ENCODE assay signal across 1 cellular context in the genomic region with DNA sequence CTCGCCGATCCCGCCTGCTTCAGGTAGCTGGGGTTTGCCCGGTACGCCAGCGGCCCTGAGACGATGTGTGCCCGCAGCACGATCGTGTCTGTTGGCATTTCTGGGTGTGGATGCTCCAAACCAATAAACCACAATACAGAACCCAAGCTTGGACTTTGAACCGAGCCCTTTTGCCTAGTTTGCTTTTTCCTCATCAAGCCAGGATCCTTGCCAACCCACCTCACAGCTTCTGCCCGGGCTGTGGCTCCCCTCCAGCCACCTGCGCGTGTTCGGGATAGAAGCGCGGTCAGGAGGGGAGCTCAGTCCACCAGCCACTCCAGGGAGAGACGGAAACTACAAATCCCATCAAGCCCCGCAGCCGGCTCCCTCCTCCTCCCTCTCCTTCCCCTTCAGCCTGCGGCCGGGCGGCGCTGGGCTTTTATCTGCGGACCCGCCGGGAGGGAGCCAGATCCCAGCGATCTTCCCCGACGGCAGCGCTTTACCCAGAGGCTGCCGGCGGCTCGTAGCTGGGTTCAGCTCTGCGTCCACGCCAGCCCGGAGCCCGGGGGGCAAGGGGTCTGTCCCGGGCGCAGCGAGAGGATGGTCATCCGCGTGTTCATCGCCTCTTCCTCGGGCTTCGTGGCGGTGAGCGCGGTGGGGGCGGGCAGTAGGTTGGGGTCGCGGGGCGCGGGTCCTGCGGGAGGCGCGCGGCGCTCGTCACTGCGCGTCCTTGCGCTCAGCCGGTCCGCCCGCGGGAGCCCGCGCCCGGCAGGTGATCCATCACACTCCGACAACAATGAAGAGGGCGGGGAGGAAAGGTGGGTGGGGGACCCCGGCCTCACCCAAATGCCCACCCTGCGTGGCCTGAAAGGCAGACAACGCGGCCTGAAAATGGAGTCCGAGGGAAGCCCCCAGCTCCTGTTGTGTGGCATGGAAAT.
TF ChIP-seq lines count a peak whose summit lies in the region.

Gene SH3BGRL2, plus strand, starts transcription at position 447 of the 917 bp plus-strand sequence. Its CDS starts 133 bp downstream, at position 580.

TF ChIP-seq in HepG2, 621 proteins besides CTCF, POLR2A, EP300 and RAD21 (continued from another document and continues in another):
- TF ChIP-seq ZBTB33 (CRISPR knock-in tag; IDR thresholded peaks at IDR 0.05) (no peak), MED1 (CRISPR knock-in tag; IDR thresholded peaks at IDR 0.05) (peak; percentile 58), ZNF101 (CRISPR knock-in tag; IDR thresholded peaks at IDR 0.05; ENCODE audit: borderline replicate concordance, low read depth) (no peak), KDM1A (CRISPR knock-in tag; IDR thresholded peaks at IDR 0.05) (no peak), SNRNP70 (IDR thresholded peaks at IDR 0.05; ENCODE audit: low read depth, low read length) (no peak), TAF15 (IDR thresholded peaks at IDR 0.05; ENCODE audit: low read depth, low read length, poor library complexity, severe bottlenecking) (no peak), ZFY (CRISPR knock-in tag; IDR thresholded peaks at IDR 0.05) (peak; percentile 51), ARNT (IDR thresholded peaks at IDR 0.05) (no peak), BORCS8-MEF2B (CRISPR knock-in tag; IDR thresholded peaks at IDR 0.05) (peak; percentile 24; the same call in 1 of the 2 replicates), ZNF576 (CRISPR knock-in tag; IDR thresholded peaks at IDR 0.05) (no peak), GMEB1 (CRISPR knock-in tag; IDR thresholded peaks at IDR 0.05; ENCODE audit: borderline replicate concordance) (0 out of 2 replicates have a peak, but pooled peaks have one; percentile 42), KDM5B (CRISPR knock-in tag; IDR thresholded peaks at IDR 0.05; ENCODE audit: borderline replicate concordance) (no peak; the same call in 1 of the 2 replicates), SIN3A (IDR thresholded peaks at IDR 0.05; ENCODE audit: borderline replicate concordance, low read depth, low read length) (no peak; the same call in 1 of the 2 replicates), BCL6 (CRISPR knock-in tag; IDR thresholded peaks at IDR 0.05) (peak; percentile 7; the same call in 1 of the 2 replicates), ZNF567 (CRISPR knock-in tag; IDR thresholded peaks at IDR 0.05; ENCODE audit: borderline replicate concordance) (no peak; the same call in 1 of the 2 replicates), ZNF784 (CRISPR knock-in tag; IDR thresholded peaks at IDR 0.05; ENCODE audit: borderline replicate concordance) (no peak), ZNF230 (CRISPR knock-in tag; IDR thresholded peaks at IDR 0.05) (peak; percentile 60), ZNF879 (CRISPR knock-in tag; IDR thresholded peaks at IDR 0.05) (no peak), TCF12 (IDR thresholded peaks at IDR 0.05) (no peak), TCF12 (CRISPR knock-in tag; IDR thresholded peaks at IDR 0.05) (no peak), ZNF292 (CRISPR knock-in tag; IDR thresholded peaks at IDR 0.05; ENCODE audit: borderline replicate concordance, low read depth) (peak; percentile 80), NR2F6 (IDR thresholded peaks at IDR 0.05) (no peak; the same call in 1 of the 2 replicates), NR2F6 (CRISPR knock-in tag; IDR thresholded peaks at IDR 0.05) (no peak), NPAS2 (CRISPR knock-in tag; IDR thresholded peaks at IDR 0.05; ENCODE audit: borderline replicate concordance) (no peak), ZSCAN30 (CRISPR knock-in tag; IDR thresholded peaks at IDR 0.05) (no peak), MLLT10 (CRISPR knock-in tag; IDR thresholded peaks at IDR 0.05) (no peak), GZF1 (CRISPR knock-in tag; IDR thresholded peaks at IDR 0.05) (peak; percentile 79; the same call in 1 of the 2 replicates)
- TF ChIP-seq, protein P1, sequence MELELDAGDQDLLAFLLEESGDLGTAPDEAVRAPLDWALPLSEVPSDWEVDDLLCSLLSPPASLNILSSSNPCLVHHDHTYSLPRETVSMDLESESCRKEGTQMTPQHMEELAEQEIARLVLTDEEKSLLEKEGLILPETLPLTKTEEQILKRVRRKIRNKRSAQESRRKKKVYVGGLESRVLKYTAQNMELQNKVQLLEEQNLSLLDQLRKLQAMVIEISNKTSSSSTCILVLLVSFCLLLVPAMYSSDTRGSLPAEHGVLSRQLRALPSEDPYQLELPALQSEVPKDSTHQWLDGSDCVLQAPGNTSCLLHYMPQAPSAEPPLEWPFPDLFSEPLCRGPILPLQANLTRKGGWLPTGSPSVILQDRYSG (CRISPR knock-in tag; IDR thresholded peaks at IDR 0.05): no peak
- TF ChIP-seq, protein P2, sequence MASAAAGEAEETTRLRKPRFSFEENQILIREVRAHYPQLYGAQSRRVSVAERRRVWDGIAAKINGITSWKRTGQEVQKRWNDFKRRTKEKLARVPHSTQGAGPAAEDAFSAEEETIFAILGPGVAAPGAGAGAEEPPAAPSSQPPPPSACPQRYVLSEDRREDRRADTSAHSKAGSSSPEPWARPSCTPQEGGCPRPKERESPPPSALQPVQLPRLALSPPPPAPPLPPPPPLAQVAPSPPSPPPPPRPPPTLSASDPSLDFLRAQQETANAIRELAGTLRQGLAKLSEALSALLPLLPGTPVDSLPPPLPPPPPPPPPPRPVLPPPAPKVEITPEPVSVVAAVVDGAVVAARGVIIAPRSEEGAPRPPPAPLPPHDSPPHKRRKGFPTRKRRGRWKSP (CRISPR knock-in tag; IDR thresholded peaks at IDR 0.05): peak; percentile 93
- TF ChIP-seq, protein P3, sequence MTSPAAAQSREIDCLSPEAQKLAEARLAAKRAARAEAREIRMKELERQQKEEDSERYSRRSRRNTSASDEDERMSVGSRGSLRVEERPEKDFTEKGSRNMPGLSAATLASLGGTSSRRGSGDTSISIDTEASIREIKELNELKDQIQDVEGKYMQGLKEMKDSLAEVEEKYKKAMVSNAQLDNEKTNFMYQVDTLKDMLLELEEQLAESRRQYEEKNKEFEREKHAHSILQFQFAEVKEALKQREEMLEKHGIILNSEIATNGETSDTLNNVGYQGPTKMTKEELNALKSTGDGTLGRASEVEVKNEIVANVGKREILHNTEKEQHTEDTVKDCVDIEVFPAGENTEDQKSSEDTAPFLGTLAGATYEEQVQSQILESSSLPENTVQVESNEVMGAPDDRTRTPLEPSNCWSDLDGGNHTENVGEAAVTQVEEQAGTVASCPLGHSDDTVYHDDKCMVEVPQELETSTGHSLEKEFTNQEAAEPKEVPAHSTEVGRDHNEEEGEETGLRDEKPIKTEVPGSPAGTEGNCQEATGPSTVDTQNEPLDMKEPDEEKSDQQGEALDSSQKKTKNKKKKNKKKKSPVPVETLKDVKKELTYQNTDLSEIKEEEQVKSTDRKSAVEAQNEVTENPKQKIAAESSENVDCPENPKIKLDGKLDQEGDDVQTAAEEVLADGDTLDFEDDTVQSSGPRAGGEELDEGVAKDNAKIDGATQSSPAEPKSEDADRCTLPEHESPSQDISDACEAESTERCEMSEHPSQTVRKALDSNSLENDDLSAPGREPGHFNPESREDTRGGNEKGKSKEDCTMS (CRISPR knock-in tag; conservative IDR thresholded peaks at IDR 0.05): no peak
- TF ChIP-seq, protein P4, sequence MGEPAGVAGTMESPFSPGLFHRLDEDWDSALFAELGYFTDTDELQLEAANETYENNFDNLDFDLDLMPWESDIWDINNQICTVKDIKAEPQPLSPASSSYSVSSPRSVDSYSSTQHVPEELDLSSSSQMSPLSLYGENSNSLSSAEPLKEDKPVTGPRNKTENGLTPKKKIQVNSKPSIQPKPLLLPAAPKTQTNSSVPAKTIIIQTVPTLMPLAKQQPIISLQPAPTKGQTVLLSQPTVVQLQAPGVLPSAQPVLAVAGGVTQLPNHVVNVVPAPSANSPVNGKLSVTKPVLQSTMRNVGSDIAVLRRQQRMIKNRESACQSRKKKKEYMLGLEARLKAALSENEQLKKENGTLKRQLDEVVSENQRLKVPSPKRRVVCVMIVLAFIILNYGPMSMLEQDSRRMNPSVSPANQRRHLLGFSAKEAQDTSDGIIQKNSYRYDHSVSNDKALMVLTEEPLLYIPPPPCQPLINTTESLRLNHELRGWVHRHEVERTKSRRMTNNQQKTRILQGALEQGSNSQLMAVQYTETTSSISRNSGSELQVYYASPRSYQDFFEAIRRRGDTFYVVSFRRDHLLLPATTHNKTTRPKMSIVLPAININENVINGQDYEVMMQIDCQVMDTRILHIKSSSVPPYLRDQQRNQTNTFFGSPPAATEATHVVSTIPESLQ (CRISPR knock-in tag; conservative IDR thresholded peaks at IDR 0.05): no peak
- TF ChIP-seq, protein P5, sequence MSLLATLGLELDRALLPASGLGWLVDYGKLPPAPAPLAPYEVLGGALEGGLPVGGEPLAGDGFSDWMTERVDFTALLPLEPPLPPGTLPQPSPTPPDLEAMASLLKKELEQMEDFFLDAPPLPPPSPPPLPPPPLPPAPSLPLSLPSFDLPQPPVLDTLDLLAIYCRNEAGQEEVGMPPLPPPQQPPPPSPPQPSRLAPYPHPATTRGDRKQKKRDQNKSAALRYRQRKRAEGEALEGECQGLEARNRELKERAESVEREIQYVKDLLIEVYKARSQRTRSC (CRISPR knock-in tag; IDR thresholded peaks at IDR 0.05; ENCODE audit: low read depth): no peak
- TF ChIP-seq, protein P6, sequence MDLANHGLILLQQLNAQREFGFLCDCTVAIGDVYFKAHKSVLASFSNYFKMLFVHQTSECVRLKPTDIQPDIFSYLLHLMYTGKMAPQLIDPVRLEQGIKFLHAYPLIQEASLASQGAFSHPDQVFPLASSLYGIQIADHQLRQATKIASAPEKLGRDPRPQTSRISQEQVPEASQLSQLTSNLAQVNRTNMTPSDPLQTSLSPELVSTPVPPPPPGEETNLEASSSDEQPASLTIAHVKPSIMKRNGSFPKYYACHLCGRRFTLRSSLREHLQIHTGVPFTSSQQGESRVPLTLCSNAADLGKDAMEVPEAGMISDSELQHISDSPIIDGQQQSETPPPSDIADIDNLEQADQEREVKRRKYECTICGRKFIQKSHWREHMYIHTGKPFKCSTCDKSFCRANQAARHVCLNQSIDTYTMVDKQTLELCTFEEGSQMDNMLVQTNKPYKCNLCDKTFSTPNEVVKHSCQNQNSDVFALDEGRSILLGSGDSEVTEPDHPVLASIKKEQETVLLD (CRISPR knock-in tag; IDR thresholded peaks at IDR 0.05; ENCODE audit: low read depth): no peak
- TF ChIP-seq, protein P7, sequence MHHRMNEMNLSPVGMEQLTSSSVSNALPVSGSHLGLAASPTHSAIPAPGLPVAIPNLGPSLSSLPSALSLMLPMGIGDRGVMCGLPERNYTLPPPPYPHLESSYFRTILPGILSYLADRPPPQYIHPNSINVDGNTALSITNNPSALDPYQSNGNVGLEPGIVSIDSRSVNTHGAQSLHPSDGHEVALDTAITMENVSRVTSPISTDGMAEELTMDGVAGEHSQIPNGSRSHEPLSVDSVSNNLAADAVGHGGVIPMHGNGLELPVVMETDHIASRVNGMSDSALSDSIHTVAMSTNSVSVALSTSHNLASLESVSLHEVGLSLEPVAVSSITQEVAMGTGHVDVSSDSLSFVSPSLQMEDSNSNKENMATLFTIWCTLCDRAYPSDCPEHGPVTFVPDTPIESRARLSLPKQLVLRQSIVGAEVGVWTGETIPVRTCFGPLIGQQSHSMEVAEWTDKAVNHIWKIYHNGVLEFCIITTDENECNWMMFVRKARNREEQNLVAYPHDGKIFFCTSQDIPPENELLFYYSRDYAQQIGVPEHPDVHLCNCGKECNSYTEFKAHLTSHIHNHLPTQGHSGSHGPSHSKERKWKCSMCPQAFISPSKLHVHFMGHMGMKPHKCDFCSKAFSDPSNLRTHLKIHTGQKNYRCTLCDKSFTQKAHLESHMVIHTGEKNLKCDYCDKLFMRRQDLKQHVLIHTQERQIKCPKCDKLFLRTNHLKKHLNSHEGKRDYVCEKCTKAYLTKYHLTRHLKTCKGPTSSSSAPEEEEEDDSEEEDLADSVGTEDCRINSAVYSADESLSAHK (CRISPR knock-in tag; IDR thresholded peaks at IDR 0.05; ENCODE audit: borderline replicate concordance): no peak
- TF ChIP-seq, protein P8, sequence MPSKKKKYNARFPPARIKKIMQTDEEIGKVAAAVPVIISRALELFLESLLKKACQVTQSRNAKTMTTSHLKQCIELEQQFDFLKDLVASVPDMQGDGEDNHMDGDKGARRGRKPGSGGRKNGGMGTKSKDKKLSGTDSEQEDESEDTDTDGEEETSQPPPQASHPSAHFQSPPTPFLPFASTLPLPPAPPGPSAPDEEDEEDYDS (CRISPR knock-in tag; IDR thresholded peaks at IDR 0.05): no peak
- TF ChIP-seq, protein P9, sequence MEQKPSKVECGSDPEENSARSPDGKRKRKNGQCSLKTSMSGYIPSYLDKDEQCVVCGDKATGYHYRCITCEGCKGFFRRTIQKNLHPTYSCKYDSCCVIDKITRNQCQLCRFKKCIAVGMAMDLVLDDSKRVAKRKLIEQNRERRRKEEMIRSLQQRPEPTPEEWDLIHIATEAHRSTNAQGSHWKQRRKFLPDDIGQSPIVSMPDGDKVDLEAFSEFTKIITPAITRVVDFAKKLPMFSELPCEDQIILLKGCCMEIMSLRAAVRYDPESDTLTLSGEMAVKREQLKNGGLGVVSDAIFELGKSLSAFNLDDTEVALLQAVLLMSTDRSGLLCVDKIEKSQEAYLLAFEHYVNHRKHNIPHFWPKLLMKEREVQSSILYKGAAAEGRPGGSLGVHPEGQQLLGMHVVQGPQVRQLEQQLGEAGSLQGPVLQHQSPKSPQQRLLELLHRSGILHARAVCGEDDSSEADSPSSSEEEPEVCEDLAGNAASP (CRISPR knock-in tag; IDR thresholded peaks at IDR 0.05; ENCODE audit: borderline replicate concordance): no peak
